1 cellular context compared by ENCODE assay signal in genomic region chr5:96297290-96297689, GRCh38.
TF ChIP-seq lines count a peak whose summit lies in the region.

No MANE protein-coding gene starts in this region.

TF ChIP-seq in IMR-90, 13 proteins besides CTCF, POLR2A, EP300 and RAD21:
- TF ChIP-seq BHLHE40 (IDR thresholded peaks at IDR 0.05; ENCODE audit: low read depth, low read length) (no peak), NFE2L2 (IDR thresholded peaks at IDR 0.05; ENCODE audit: low read depth, low read length) (no peak), CHD1 (IDR thresholded peaks at IDR 0.05; ENCODE audit: low read depth, low read length) (no peak), CEBPB (IDR thresholded peaks at IDR 0.05; ENCODE audit: low read depth, low read length) (peak; percentile 71), RCOR1 (IDR thresholded peaks at IDR 0.05; ENCODE audit: insufficient replicate concordance, low read length) (no peak), MAFK (IDR thresholded peaks at IDR 0.05; ENCODE audit: low read depth, low read length) (peak; percentile 10; the same call in 1 of the 2 replicates), SMC3 (IDR thresholded peaks at IDR 0.05; ENCODE audit: low read depth, low read length) (no peak), MXI1 (IDR thresholded peaks at IDR 0.05; ENCODE audit: borderline replicate concordance, low read depth, low read length) (no peak), MAZ (IDR thresholded peaks at IDR 0.05; ENCODE audit: borderline replicate concordance, low read depth, low read length) (peak; percentile 33; the same call in 1 of the 2 replicates), RFX5 (IDR thresholded peaks at IDR 0.05; ENCODE audit: low read depth, low read length) (peak; percentile 58), FOS (IDR thresholded peaks at IDR 0.05; ENCODE audit: low read depth, low read length) (0 out of 2 replicates have a peak, but pooled peaks have one; percentile 14)
- TF ChIP-seq, protein P1, sequence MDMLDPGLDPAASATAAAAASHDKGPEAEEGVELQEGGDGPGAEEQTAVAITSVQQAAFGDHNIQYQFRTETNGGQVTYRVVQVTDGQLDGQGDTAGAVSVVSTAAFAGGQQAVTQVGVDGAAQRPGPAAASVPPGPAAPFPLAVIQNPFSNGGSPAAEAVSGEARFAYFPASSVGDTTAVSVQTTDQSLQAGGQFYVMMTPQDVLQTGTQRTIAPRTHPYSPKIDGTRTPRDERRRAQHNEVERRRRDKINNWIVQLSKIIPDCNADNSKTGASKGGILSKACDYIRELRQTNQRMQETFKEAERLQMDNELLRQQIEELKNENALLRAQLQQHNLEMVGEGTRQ (IDR thresholded peaks at IDR 0.05; ENCODE audit: low read depth, low read length) = no peak
- TF ChIP-seq, protein P2, sequence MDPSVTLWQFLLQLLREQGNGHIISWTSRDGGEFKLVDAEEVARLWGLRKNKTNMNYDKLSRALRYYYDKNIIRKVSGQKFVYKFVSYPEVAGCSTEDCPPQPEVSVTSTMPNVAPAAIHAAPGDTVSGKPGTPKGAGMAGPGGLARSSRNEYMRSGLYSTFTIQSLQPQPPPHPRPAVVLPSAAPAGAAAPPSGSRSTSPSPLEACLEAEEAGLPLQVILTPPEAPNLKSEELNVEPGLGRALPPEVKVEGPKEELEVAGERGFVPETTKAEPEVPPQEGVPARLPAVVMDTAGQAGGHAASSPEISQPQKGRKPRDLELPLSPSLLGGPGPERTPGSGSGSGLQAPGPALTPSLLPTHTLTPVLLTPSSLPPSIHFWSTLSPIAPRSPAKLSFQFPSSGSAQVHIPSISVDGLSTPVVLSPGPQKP (IDR thresholded peaks at IDR 0.05; ENCODE audit: borderline replicate concordance, low read depth, low read length) = no peak
